20 cellular contexts compared by ENCODE assay signal in the genomic region with DNA sequence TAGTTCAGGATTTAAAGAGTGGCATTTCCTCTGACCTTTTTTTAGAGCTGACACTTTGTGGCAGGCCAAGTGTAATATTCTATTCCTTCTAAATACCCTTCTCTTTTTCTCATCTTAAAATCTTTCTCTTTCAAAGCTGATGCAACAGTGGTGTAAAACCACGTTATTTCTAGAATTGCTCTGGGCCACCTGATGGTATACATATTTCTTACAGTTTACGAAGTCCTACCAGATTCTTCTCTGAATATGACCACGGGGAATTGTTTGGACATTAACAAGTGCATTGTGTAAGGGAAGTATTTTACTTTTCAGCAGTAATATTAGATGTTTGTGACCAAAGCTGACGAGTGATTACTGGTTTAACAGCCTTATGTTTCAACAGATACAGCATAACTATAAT.
"Had no signal": no experiment of that assay in that cellular context is flagged by ENCODE, and none has a peak within 500 bp of the region (broad histone marks: within the 10 kb centered on the region; RNA-seq: fewer than 3 reads in every experiment).

No MANE protein-coding gene starts in this region.

- H3K36me3 ChIP-seq: ascending aorta, ovary, upper lobe of right lung had no signal

- H3K9me3 ChIP-seq: ascending aorta, mucosa of descending colon, ovary, testis, upper lobe of right lung had no signal

- H3K27me3 ChIP-seq: ascending aorta, dorsolateral prefrontal cortex, ovary, testis, upper lobe of right lung had no signal

- H3K36me3 Mint-ChIP-seq: naive B cell; stimulated activated memory B cell treated with anti-CD40 and anti-IgM and Interleukin-4, amounts not matched to agents 10 μg/mL and 1 μg/mL and 100 μg/mL, for 72 hours had no signal

- H3K4me3 Mint-ChIP-seq: activated CD4-positive, alpha-beta T cell treated with anti-CD3 and anti-CD28 coated beads, Interleukin-2, amount 10 ng/mL, durations not matched to agents 7 days and 5 days; activated CD8-positive, alpha-beta T cell treated with anti-CD3 and anti-CD28 coated beads, Interleukin-2, amount 10 ng/mL, durations not matched to agents 7 days and 5 days; activated naive CD4-positive, alpha-beta T cell treated with anti-CD3 and anti-CD28 coated beads for 36 hours; activated T-cell treated with anti-CD3 and anti-CD28 coated beads, Interleukin-2, amount 50 U/mL, for 4 hours; naive B cell; neural crest cell; stimulated activated memory B cell treated with anti-CD40 and anti-IgM and Interleukin-4, amounts not matched to agents 10 μg/mL and 1 μg/mL and 100 μg/mL, for 72 hours had no signal

- H3K4me1 Mint-ChIP-seq: activated CD4-positive, alpha-beta T cell treated with anti-CD3 and anti-CD28 coated beads, Interleukin-2, amount 10 ng/mL, durations not matched to agents 7 days and 5 days; naive B cell; neural crest cell; stimulated activated memory B cell treated with anti-CD40 and anti-IgM and Interleukin-4, amounts not matched to agents 10 μg/mL and 1 μg/mL and 100 μg/mL, for 72 hours had no signal

- DNase-seq: activated CD4-positive, alpha-beta T cell treated with anti-CD3 and anti-CD28 coated beads, Interleukin-2, amount 10 ng/mL, durations not matched to agents 7 days and 5 days; activated CD8-positive, alpha-beta T cell treated with anti-CD3 and anti-CD28 coated beads, Interleukin-2, amount 10 ng/mL, durations not matched to agents 7 days and 5 days; activated naive CD4-positive, alpha-beta T cell treated with anti-CD3 and anti-CD28 coated beads for 36 hours; activated T-cell treated with anti-CD3 and anti-CD28 coated beads, Interleukin-2, amount 50 U/mL, for 4 hours; dorsolateral prefrontal cortex; mesenchymal stem cell; mucosa of descending colon; naive B cell; ovary; stimulated activated CD4-positive, alpha-beta T cell treated with anti-CD3 and anti-CD28 coated beads, Interleukin-4, amount 100 ng/mL, for 4 hours; SW 1271; T-helper 9 cell; testis; upper lobe of right lung had no signal

- ATAC-seq: activated CD4-positive, CD25-positive, alpha-beta regulatory T cell treated with anti-CD3 and anti-CD28 coated beads, Interleukin-2, amount 50 U/mL, for 24 hours; activated CD8-positive, alpha-beta T cell treated with anti-CD3 and anti-CD28 coated beads, Interleukin-2, amount 10 ng/mL, durations not matched to agents 7 days and 5 days; activated T-cell treated with anti-CD3 and anti-CD28 coated beads, Interleukin-2, amount 50 U/mL, for 4 hours; mucosa of descending colon; sciatic nerve; stimulated activated memory B cell treated with anti-CD40 and anti-IgM and Interleukin-4, amounts not matched to agents 10 μg/mL and 1 μg/mL and 100 μg/mL, for 72 hours; upper lobe of right lung had no signal

- H3K27me3 Mint-ChIP-seq: activated CD4-positive, alpha-beta T cell treated with anti-CD3 and anti-CD28 coated beads, Interleukin-2, amount 10 ng/mL, durations not matched to agents 7 days and 5 days; naive B cell; stimulated activated memory B cell treated with anti-CD40 and anti-IgM and Interleukin-4, amounts not matched to agents 10 μg/mL and 1 μg/mL and 100 μg/mL, for 72 hours had no signal

- H3K4me3 ChIP-seq: ascending aorta, dorsolateral prefrontal cortex, mucosa of descending colon, ovary, testis, upper lobe of right lung had no signal

- H3K9me3 Mint-ChIP-seq: activated CD4-positive, alpha-beta T cell treated with anti-CD3 and anti-CD28 coated beads, Interleukin-2, amount 10 ng/mL, durations not matched to agents 7 days and 5 days; activated naive CD4-positive, alpha-beta T cell treated with anti-CD3 and anti-CD28 coated beads for 36 hours; activated T-cell treated with anti-CD3 and anti-CD28 coated beads, Interleukin-2, amount 50 U/mL, for 4 hours; naive B cell; neural crest cell had no signal

- H3K4me1 ChIP-seq: testis, upper lobe of right lung had no signal

- H3K27ac Mint-ChIP-seq: activated CD4-positive, alpha-beta T cell treated with anti-CD3 and anti-CD28 coated beads, Interleukin-2, amount 10 ng/mL, durations not matched to agents 7 days and 5 days; activated CD8-positive, alpha-beta T cell treated with anti-CD3 and anti-CD28 coated beads, Interleukin-2, amount 10 ng/mL, durations not matched to agents 7 days and 5 days; activated naive CD4-positive, alpha-beta T cell treated with anti-CD3 and anti-CD28 coated beads for 36 hours; naive B cell; stimulated activated memory B cell treated with anti-CD40 and anti-IgM and Interleukin-4, amounts not matched to agents 10 μg/mL and 1 μg/mL and 100 μg/mL, for 72 hours had no signal

- H3K27ac ChIP-seq: dorsolateral prefrontal cortex, epithelial cell of prostate, ovary, testis, upper lobe of right lung had no signal
